1 cellular context compared by ENCODE assay signal in genomic region chr12:89351489-89352241, GRCh38.
A peak's percentile ranks its signal among the peaks of the same experiment; 100 is the strongest.
TF ChIP-seq lines count a peak whose summit lies in the region.

No MANE protein-coding gene starts in this region.

TF ChIP-seq in HepG2, 621 proteins besides CTCF, POLR2A, EP300 and RAD21 (continued from another document and continues in another):
- TF ChIP-seq BCLAF1 (IDR thresholded peaks at IDR 0.05) (no peak), REPIN1 (CRISPR knock-in tag; IDR thresholded peaks at IDR 0.05; ENCODE audit: borderline replicate concordance, low read depth) (no peak), ZNF678 (CRISPR knock-in tag; IDR thresholded peaks at IDR 0.05) (no peak), ERF (CRISPR knock-in tag; IDR thresholded peaks at IDR 0.05) (no peak; the same call in 1 of the 2 replicates), ZNF460 (CRISPR knock-in tag; IDR thresholded peaks at IDR 0.05; ENCODE audit: borderline replicate concordance) (no peak), ZNF543 (CRISPR knock-in tag; IDR thresholded peaks at IDR 0.05) (0 out of 2 replicates have a peak, but pooled peaks have one; percentile 28), JUN (CRISPR knock-in tag; IDR thresholded peaks at IDR 0.05) (no peak), ZNF577 (CRISPR knock-in tag; IDR thresholded peaks at IDR 0.05; ENCODE audit: borderline replicate concordance, low read depth) (no peak), NFIB (CRISPR knock-in tag; IDR thresholded peaks at IDR 0.05; ENCODE audit: borderline replicate concordance) (0 out of 2 replicates have a peak, but pooled peaks have one; percentile 66), MTA1 (CRISPR knock-in tag; IDR thresholded peaks at IDR 0.05; ENCODE audit: borderline replicate concordance) (peak; percentile 50; the same call in 1 of the 2 replicates), ZNF12 (CRISPR knock-in tag; IDR thresholded peaks at IDR 0.05) (no peak), TCF12 (IDR thresholded peaks at IDR 0.05) (no peak), TCF12 (CRISPR knock-in tag; IDR thresholded peaks at IDR 0.05) (no peak), IKZF4 (CRISPR knock-in tag; IDR thresholded peaks at IDR 0.05; ENCODE audit: borderline replicate concordance, low read depth, not compliant biosample characterization) (no peak), ZNF556 (CRISPR knock-in tag; IDR thresholded peaks at IDR 0.05; ENCODE audit: borderline replicate concordance) (no peak), FOXK1 (CRISPR knock-in tag; IDR thresholded peaks at IDR 0.05; ENCODE audit: borderline replicate concordance, low read depth) (peak; percentile 21; the same call in 1 of the 2 replicates), KDM2A (CRISPR knock-in tag; IDR thresholded peaks at IDR 0.05; ENCODE audit: borderline replicate concordance, low read depth) (no peak; the same call in 1 of the 2 replicates), ZNF570 (CRISPR knock-in tag; IDR thresholded peaks at IDR 0.05; ENCODE audit: borderline replicate concordance) (no peak), MTA3 (CRISPR knock-in tag; IDR thresholded peaks at IDR 0.05) (no peak), THAP9 (CRISPR knock-in tag; IDR thresholded peaks at IDR 0.05; ENCODE audit: borderline replicate concordance) (no peak; the same call in 1 of the 2 replicates), SALL1 (CRISPR knock-in tag; IDR thresholded peaks at IDR 0.05) (peak; percentile 71), ZNF263 (CRISPR knock-in tag; IDR thresholded peaks at IDR 0.05) (peak; percentile 5), SNAPC4 (CRISPR knock-in tag; IDR thresholded peaks at IDR 0.05) (no peak), TARDBP (CRISPR knock-in tag; IDR thresholded peaks at IDR 0.05) (no peak), CBFB (CRISPR knock-in tag; IDR thresholded peaks at IDR 0.05) (no peak), ZNF691 (CRISPR knock-in tag; IDR thresholded peaks at IDR 0.05; ENCODE audit: borderline replicate concordance, low read depth) (peak; percentile 75; the same call in 1 of the 2 replicates), HMGA1 (CRISPR knock-in tag; conservative IDR thresholded peaks at IDR 0.05) (no peak), ZFY (CRISPR knock-in tag; IDR thresholded peaks at IDR 0.05) (no peak), DRAP1 (CRISPR knock-in tag; IDR thresholded peaks at IDR 0.05) (no peak), ZSCAN30 (CRISPR knock-in tag; IDR thresholded peaks at IDR 0.05) (no peak), ZNF776 (CRISPR knock-in tag; IDR thresholded peaks at IDR 0.05) (peak; percentile 28; the same call in 1 of the 2 replicates), ZNF800 (CRISPR knock-in tag; IDR thresholded peaks at IDR 0.05) (peak; percentile 12), IRF1 (CRISPR knock-in tag; IDR thresholded peaks at IDR 0.05; ENCODE audit: low read depth) (no peak), E2F1 (CRISPR knock-in tag; IDR thresholded peaks at IDR 0.05) (no peak), PLSCR1 (CRISPR knock-in tag; IDR thresholded peaks at IDR 0.05; ENCODE audit: borderline replicate concordance) (no peak), ZHX1 (CRISPR knock-in tag; IDR thresholded peaks at IDR 0.05; ENCODE audit: low read depth) (no peak), TOE1 (CRISPR knock-in tag; IDR thresholded peaks at IDR 0.05) (no peak), TCF7L2 (IDR thresholded peaks at IDR 0.05; ENCODE audit: low read depth, low read length) (no peak), FOXA1 (IDR thresholded peaks at IDR 0.05) (no peak), FOXA1 (CRISPR knock-in tag; IDR thresholded peaks at IDR 0.05) (no peak), ZNF3 (CRISPR knock-in tag; IDR thresholded peaks at IDR 0.05) (no peak), ZNF792 (CRISPR knock-in tag; IDR thresholded peaks at IDR 0.05) (no peak), ZNF558 (CRISPR knock-in tag; IDR thresholded peaks at IDR 0.05; ENCODE audit: borderline replicate concordance) (no peak), SRSF9 (IDR thresholded peaks at IDR 0.05; ENCODE audit: borderline replicate concordance, insufficient read depth, low read depth, low read length, poor library complexity, severe bottlenecking) (no peak)
